ENCODE assay signal across 5 cellular contexts in the genomic region with DNA sequence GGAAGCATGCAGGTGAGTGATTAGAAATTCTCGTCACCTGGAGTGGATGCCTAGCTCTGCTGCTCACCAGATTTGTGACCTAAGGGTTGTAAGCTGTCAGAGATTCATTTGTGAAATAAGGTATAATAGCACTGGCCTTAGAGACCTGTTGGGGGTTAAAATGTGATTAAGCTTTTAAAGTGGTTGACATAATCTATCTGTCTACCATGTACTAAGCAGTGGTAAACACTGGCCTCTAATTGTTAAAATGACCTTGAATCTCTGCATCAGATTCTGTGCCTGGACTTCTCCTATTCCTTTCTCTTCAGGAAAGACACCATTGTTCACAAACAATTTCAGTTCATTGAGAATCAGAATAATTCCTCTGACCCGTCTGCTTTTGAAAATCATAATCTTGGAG.
"Had no signal": no experiment of that assay in that cellular context is flagged by ENCODE, and none has a peak within 500 bp of the region (broad histone marks: within the 10 kb centered on the region; RNA-seq: fewer than 3 reads in every experiment).

No MANE protein-coding gene starts in this region.

- H3K4me1 Mint-ChIP-seq: GM23338 had no signal

- H3K27ac Mint-ChIP-seq: GM23338, H9, IgD-negative memory B cell had no signal

- H3K9me3 Mint-ChIP-seq: H9 had no signal

- H3K4me3 Mint-ChIP-seq: GM23338, H9, IgD-negative memory B cell had no signal

- H3K36me3 Mint-ChIP-seq: IgD-negative memory B cell had no signal

- H3K4me3 ChIP-seq: GM23338 had no signal

- H3K27me3 Mint-ChIP-seq: IgD-negative memory B cell had no signal

- DNase-seq: H9, HCEC 1CT, KBM-7 had no signal
